ENCODE assay signal across 2 cellular contexts in the genomic region with DNA sequence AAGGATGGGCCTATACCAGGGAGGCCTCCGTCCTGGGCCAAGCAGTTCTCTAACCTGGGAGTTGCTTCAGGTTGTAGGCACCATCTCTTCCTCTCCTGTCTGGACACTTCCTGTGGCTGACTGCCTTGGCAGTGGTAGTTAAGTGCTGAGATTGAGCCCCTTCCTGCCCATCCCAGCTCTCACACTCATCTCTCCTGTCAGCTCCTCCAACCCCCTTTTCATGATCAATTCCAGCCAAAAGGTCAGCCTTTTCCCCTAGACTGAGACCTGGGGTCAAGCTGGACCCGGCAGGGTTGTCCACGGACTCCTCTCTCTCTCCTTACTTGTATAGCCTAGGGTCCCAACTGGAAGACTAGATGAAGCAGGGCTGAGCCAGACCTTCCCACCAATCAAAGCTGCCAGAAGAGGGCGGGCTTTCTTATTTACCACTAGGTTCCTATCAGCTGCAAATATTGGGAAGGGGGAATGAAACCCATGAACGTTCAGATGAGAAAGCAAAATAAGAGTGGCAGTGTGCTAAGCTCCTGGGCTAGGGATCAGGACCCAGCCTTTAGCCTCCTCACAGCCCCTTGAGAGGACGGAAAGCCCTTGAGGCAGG.
TF ChIP-seq lines count a peak whose summit lies in the region.

No MANE protein-coding gene starts in this region.

TF ChIP-seq in WTC11, 78 proteins besides CTCF, POLR2A, EP300 and RAD21:
- TF ChIP-seq, protein P1, sequence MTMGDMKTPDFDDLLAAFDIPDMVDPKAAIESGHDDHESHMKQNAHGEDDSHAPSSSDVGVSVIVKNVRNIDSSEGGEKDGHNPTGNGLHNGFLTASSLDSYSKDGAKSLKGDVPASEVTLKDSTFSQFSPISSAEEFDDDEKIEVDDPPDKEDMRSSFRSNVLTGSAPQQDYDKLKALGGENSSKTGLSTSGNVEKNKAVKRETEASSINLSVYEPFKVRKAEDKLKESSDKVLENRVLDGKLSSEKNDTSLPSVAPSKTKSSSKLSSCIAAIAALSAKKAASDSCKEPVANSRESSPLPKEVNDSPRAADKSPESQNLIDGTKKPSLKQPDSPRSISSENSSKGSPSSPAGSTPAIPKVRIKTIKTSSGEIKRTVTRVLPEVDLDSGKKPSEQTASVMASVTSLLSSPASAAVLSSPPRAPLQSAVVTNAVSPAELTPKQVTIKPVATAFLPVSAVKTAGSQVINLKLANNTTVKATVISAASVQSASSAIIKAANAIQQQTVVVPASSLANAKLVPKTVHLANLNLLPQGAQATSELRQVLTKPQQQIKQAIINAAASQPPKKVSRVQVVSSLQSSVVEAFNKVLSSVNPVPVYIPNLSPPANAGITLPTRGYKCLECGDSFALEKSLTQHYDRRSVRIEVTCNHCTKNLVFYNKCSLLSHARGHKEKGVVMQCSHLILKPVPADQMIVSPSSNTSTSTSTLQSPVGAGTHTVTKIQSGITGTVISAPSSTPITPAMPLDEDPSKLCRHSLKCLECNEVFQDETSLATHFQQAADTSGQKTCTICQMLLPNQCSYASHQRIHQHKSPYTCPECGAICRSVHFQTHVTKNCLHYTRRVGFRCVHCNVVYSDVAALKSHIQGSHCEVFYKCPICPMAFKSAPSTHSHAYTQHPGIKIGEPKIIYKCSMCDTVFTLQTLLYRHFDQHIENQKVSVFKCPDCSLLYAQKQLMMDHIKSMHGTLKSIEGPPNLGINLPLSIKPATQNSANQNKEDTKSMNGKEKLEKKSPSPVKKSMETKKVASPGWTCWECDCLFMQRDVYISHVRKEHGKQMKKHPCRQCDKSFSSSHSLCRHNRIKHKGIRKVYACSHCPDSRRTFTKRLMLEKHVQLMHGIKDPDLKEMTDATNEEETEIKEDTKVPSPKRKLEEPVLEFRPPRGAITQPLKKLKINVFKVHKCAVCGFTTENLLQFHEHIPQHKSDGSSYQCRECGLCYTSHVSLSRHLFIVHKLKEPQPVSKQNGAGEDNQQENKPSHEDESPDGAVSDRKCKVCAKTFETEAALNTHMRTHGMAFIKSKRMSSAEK (CRISPR knock-in tag; IDR thresholded peaks at IDR 0.05; ENCODE audit: borderline replicate concordance): no peak
- TF ChIP-seq ZMAT4 (CRISPR knock-in tag; IDR thresholded peaks at IDR 0.05): no peak
- no peak for TF ChIP-seq E2F5 (CRISPR knock-in tag; IDR thresholded peaks at IDR 0.05)
- no peak for TF ChIP-seq CREM (CRISPR knock-in tag; IDR thresholded peaks at IDR 0.05)
- no peak for TF ChIP-seq CREB1 (CRISPR knock-in tag; IDR thresholded peaks at IDR 0.05)
- no peak for TF ChIP-seq EMX1 (CRISPR knock-in tag; IDR thresholded peaks at IDR 0.05)
- no peak for TF ChIP-seq IRF2 (CRISPR knock-in tag; IDR thresholded peaks at IDR 0.05; ENCODE audit: borderline replicate concordance, low read depth)
- no peak for TF ChIP-seq ZBTB21 (CRISPR knock-in tag; IDR thresholded peaks at IDR 0.05; ENCODE audit: borderline replicate concordance)
- TF ChIP-seq MYBL2 (CRISPR knock-in tag; IDR thresholded peaks at IDR 0.05): no peak
- no peak for TF ChIP-seq TCF7 (CRISPR knock-in tag; IDR thresholded peaks at IDR 0.05; ENCODE audit: low read depth)
- no peak for TF ChIP-seq ZNF512 (CRISPR knock-in tag; IDR thresholded peaks at IDR 0.05; ENCODE audit: borderline replicate concordance)
- no peak for TF ChIP-seq NFYB (CRISPR knock-in tag; conservative IDR thresholded peaks at IDR 0.05; ENCODE audit: low read depth)
- TF ChIP-seq, protein P2, sequence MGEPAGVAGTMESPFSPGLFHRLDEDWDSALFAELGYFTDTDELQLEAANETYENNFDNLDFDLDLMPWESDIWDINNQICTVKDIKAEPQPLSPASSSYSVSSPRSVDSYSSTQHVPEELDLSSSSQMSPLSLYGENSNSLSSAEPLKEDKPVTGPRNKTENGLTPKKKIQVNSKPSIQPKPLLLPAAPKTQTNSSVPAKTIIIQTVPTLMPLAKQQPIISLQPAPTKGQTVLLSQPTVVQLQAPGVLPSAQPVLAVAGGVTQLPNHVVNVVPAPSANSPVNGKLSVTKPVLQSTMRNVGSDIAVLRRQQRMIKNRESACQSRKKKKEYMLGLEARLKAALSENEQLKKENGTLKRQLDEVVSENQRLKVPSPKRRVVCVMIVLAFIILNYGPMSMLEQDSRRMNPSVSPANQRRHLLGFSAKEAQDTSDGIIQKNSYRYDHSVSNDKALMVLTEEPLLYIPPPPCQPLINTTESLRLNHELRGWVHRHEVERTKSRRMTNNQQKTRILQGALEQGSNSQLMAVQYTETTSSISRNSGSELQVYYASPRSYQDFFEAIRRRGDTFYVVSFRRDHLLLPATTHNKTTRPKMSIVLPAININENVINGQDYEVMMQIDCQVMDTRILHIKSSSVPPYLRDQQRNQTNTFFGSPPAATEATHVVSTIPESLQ (CRISPR knock-in tag; IDR thresholded peaks at IDR 0.05): no peak

TF ChIP-seq in HepG2, 621 proteins besides CTCF, POLR2A, EP300 and RAD21:
- TF ChIP-seq RBM22 (optimal IDR thresholded peaks at IDR 0.05; ENCODE audit: low read length) (peak; percentile 45), REST (IDR thresholded peaks at IDR 0.05; ENCODE audit: borderline replicate concordance in 1 of 2, low read depth in 1 of 2, low read length in 2 of 2) (no peak)
